1 cellular context compared by ENCODE assay signal in genomic region chr16:74368002-74368979, GRCh38.
TF ChIP-seq lines count a peak whose summit lies in the region.

No MANE protein-coding gene starts in this region.

TF ChIP-seq in HepG2, 621 proteins besides CTCF, POLR2A, EP300 and RAD21 (continued from another document and continues in another):
- TF ChIP-seq PHF5A (CRISPR knock-in tag; IDR thresholded peaks at IDR 0.05; ENCODE audit: low read depth, unreplicated experiment) (peak; percentile 82), ZBTB7B (CRISPR knock-in tag; IDR thresholded peaks at IDR 0.05) (peak; percentile 62; the same call in 1 of the 2 replicates), E2F1 (CRISPR knock-in tag; IDR thresholded peaks at IDR 0.05) (peak; percentile 82; the same call in 1 of the 2 replicates), MEF2D (CRISPR knock-in tag; IDR thresholded peaks at IDR 0.05) (0 out of 2 replicates have a peak, but pooled peaks have one; percentile 30), MAX (IDR thresholded peaks at IDR 0.05) (peak; percentile 84), SIX4 (CRISPR knock-in tag; IDR thresholded peaks at IDR 0.05) (0 out of 2 replicates have a peak, but pooled peaks have one; percentile 6), HINFP (CRISPR knock-in tag; IDR thresholded peaks at IDR 0.05; ENCODE audit: low read depth) (0 out of 2 replicates have a peak, but pooled peaks have one; percentile 11), MLX (CRISPR knock-in tag; IDR thresholded peaks at IDR 0.05) (peak; percentile 67; the same call in 1 of the 2 replicates), KDM5B (CRISPR knock-in tag; IDR thresholded peaks at IDR 0.05; ENCODE audit: borderline replicate concordance) (0 out of 2 replicates have a peak, but pooled peaks have one; percentile 16), RXRA (CRISPR knock-in tag; IDR thresholded peaks at IDR 0.05) (peak; percentile 57), KLF6 (CRISPR knock-in tag; IDR thresholded peaks at IDR 0.05) (peak; percentile 40; the same call in 1 of the 2 replicates), TARDBP (CRISPR knock-in tag; IDR thresholded peaks at IDR 0.05) (peak; percentile 52; the same call in 1 of the 2 replicates), THAP11 (CRISPR knock-in tag; IDR thresholded peaks at IDR 0.05) (peak; percentile 91), ARID4A (CRISPR knock-in tag; IDR thresholded peaks at IDR 0.05; ENCODE audit: borderline replicate concordance) (peak; percentile 90), ARID2 (CRISPR knock-in tag; IDR thresholded peaks at IDR 0.05; ENCODE audit: borderline replicate concordance) (0 out of 2 replicates have a peak, but pooled peaks have one; percentile 60), ZSCAN9 (CRISPR knock-in tag; IDR thresholded peaks at IDR 0.05; ENCODE audit: borderline replicate concordance) (peak; percentile 35; the same call in 1 of the 2 replicates), YEATS4 (CRISPR knock-in tag; IDR thresholded peaks at IDR 0.05; ENCODE audit: borderline replicate concordance) (peak; percentile 91), ZNF773 (CRISPR knock-in tag; IDR thresholded peaks at IDR 0.05; ENCODE audit: borderline replicate concordance) (0 out of 2 replicates have a peak, but pooled peaks have one; percentile 53), ZNF777 (CRISPR knock-in tag; IDR thresholded peaks at IDR 0.05) (0 out of 2 replicates have a peak, but pooled peaks have one; percentile 11), PHF20 (CRISPR knock-in tag; IDR thresholded peaks at IDR 0.05) (peak; percentile 85), SIN3A (IDR thresholded peaks at IDR 0.05; ENCODE audit: borderline replicate concordance, low read depth, low read length) (peak; percentile 63; the same call in 1 of the 2 replicates), KLF13 (CRISPR knock-in tag; IDR thresholded peaks at IDR 0.05) (0 out of 2 replicates have a peak, but pooled peaks have one; percentile 20), THAP9 (CRISPR knock-in tag; IDR thresholded peaks at IDR 0.05; ENCODE audit: borderline replicate concordance) (peak; percentile 30; the same call in 1 of the 2 replicates), SPEN (CRISPR knock-in tag; IDR thresholded peaks at IDR 0.05; ENCODE audit: low read depth) (peak; percentile 71; the same call in 1 of the 2 replicates), ZBED4 (CRISPR knock-in tag; IDR thresholded peaks at IDR 0.05; ENCODE audit: borderline replicate concordance) (peak; percentile 43; the same call in 1 of the 2 replicates), ZNF639 (CRISPR knock-in tag; conservative IDR thresholded peaks at IDR 0.05) (peak; percentile 71; the same call in 1 of the 2 replicates), ZNF563 (CRISPR knock-in tag; IDR thresholded peaks at IDR 0.05) (peak; percentile 59; the same call in 1 of the 2 replicates), ZSCAN31 (CRISPR knock-in tag; IDR thresholded peaks at IDR 0.05; ENCODE audit: low read depth) (peak; percentile 38; the same call in 1 of the 2 replicates), SOX5 (CRISPR knock-in tag; IDR thresholded peaks at IDR 0.05; ENCODE audit: borderline replicate concordance) (peak; percentile 31; the same call in 1 of the 2 replicates), ZGPAT (CRISPR knock-in tag; IDR thresholded peaks at IDR 0.05) (peak; percentile 86), USF2 (IDR thresholded peaks at IDR 0.05; ENCODE audit: low read depth, low read length) (peak; percentile 55), USF2 (CRISPR knock-in tag; IDR thresholded peaks at IDR 0.05; ENCODE audit: borderline replicate concordance) (peak; percentile 56; the same call in 1 of the 2 replicates), ZNF747 (CRISPR knock-in tag; IDR thresholded peaks at IDR 0.05; ENCODE audit: borderline replicate concordance) (peak; percentile 30; the same call in 1 of the 2 replicates), MXD1 (CRISPR knock-in tag; IDR thresholded peaks at IDR 0.05) (peak; percentile 48; the same call in 1 of the 2 replicates), HOXD1 (CRISPR knock-in tag; IDR thresholded peaks at IDR 0.05) (peak; percentile 44; the same call in 1 of the 2 replicates)
